33 cellular contexts compared by ENCODE assay signal in the genomic region with DNA sequence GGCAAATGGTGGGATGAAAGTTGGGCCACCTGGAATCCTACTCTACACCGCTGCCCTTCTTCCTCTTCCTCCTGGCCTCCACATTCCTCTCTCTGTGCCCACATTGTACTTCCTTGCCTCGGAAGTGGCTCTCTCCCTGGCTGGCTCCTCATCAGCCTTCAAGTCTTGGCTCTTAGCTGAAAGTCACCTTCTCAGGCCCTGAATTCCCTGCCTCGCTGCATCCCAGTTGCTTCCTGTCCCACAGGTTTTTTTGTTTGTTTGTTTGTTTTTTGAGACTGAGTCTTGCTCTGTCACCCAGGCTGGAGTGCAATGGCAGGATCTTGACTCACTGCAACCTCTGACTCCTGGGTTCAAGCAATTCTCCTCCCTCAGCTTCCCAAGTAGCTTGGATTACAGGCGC. TPM values are rescaled to one million over a fixed set of nuclear protein-coding genes. Genes with fewer than 3 reads are reported as not detected.
DNase-seq lines count a peak whose midpoint lies in the region; ATAC-seq and TF ChIP-seq lines count a peak whose summit lies in the region.
"Had no signal": no experiment of that assay in that cellular context is flagged by ENCODE, and none has a peak within 500 bp of the region (broad histone marks: within the 10 kb centered on the region; RNA-seq: fewer than 3 reads in every experiment).

No MANE protein-coding gene starts in this region.

- peaks cover 48% of the 10 kb centered on the region for H3K36me3 Mint-ChIP-seq in activated T-cell treated with anti-CD3 and anti-CD28 coated beads, Interleukin-2, amount 50 U/mL, for 24 hours (ENCODE audit: low read depth)
- H3K36me3 Mint-ChIP-seq in CD4-positive, alpha-beta T cell (ENCODE audit: low read depth) = peaks cover 43% of the 10 kb centered on the region
- H3K36me3 Mint-ChIP-seq in WTC11 (no peaks in the 10 kb centered on the region), nephron progenitor cell (ENCODE audit: low read depth) (no peaks in the 10 kb centered on the region)

- no peaks in the 10 kb centered on the region for H3K27me3 ChIP-seq in CD4-positive, alpha-beta T cell (ENCODE audit: control insufficient read depth, insufficient read depth, low read length)
- H3K27me3 ChIP-seq: esophagus squamous epithelium, foreskin keratinocyte, right lobe of liver, spleen, thyroid gland had no signal

- no peak for DNase-seq in activated T-cell treated with anti-CD3 and anti-CD28 coated beads, Interleukin-2, amount 50 U/mL, for 24 hours
- DNase-seq in activated T-cell treated with anti-CD3 and anti-CD28 coated beads for 4 hours (no peak), WTC11 (ENCODE audit: low spot score) (no peak), nephron progenitor cell (no peak), kidney glomerular epithelial cell (lab: John Stamatoyannopoulos, UW) (no peak)
- DNase-seq in CD4-positive, alpha-beta T cell = no peak
- DNase-seq: ACHN; activated CD4-positive, alpha-beta T cell treated with anti-CD3 and anti-CD28 coated beads for 48 hours; central memory CD4-positive, alpha-beta T cell; COR-L47; esophagus squamous epithelium; foreskin keratinocyte; head of caudate nucleus; left ventricle myocardium inferior; mesendoderm; NCI-H1436 treated with DMSO at 0.1 percent for 48 hours; NCI-H2081 treated with DMSO at 0.1 percent for 48 hours; NCI-H2227 treated with DMSO at 0.1 percent for 48 hours; occipital lobe; right lobe of liver; SIG-M5; spleen; SW 1271; T1000; thyroid gland had no signal

- no peak for ATAC-seq in CD4-positive, alpha-beta T cell (ENCODE audit: poor library complexity)
- ATAC-seq in WTC11 (no peak), HG03097 (IDR thresholded peaks at IDR 0.05; ENCODE audit: low FRiP score, unreplicated experiment) (no peak), HG03469 (IDR thresholded peaks at IDR 0.05; ENCODE audit: unreplicated experiment) (no peak)
- ATAC-seq: foreskin keratinocyte, HCT116, Panc1 had no signal

- no peaks in the 10 kb centered on the region for H3K9me3 Mint-ChIP-seq in activated T-cell treated with anti-CD3 and anti-CD28 coated beads, Interleukin-2, amount 50 U/mL, for 24 hours
- H3K9me3 Mint-ChIP-seq in CD4-positive, alpha-beta T cell = no peaks in the 10 kb centered on the region
- H3K9me3 Mint-ChIP-seq in WTC11 = no peaks in the 10 kb centered on the region
- no peaks in the 10 kb centered on the region for H3K9me3 Mint-ChIP-seq in nephron progenitor cell
- H3K9me3 Mint-ChIP-seq: activated T-helper 2 cell treated with anti-CD3 and anti-CD28 coated beads, Interferon-gamma antibody, Interleukin-2, Interleukin-4, amounts not matched to agents 10 μg/mL and 5 μg/mL and 100 μg/mL, durations not matched to agents 14 hours and 24 hours and 36 hours had no signal

- peaks cover 16% of the 10 kb centered on the region for H3K4me1 Mint-ChIP-seq in activated T-cell treated with anti-CD3 and anti-CD28 coated beads, Interleukin-2, amount 50 U/mL, for 24 hours (ENCODE audit: low read depth)
- peaks cover 15% of the 10 kb centered on the region for H3K4me1 Mint-ChIP-seq in CD4-positive, alpha-beta T cell (ENCODE audit: low read depth)
- H3K4me1 Mint-ChIP-seq in WTC11 (peaks cover 11% of the 10 kb centered on the region), nephron progenitor cell (peaks cover 31% of the 10 kb centered on the region)

- peak overlapping the region; percentile 71 for H3K27ac Mint-ChIP-seq in activated T-cell treated with anti-CD3 and anti-CD28 coated beads, Interleukin-2, amount 50 U/mL, for 24 hours
- peak overlapping the region; percentile 64 for H3K27ac Mint-ChIP-seq in CD4-positive, alpha-beta T cell
- H3K27ac Mint-ChIP-seq in WTC11 (0 out of 2 replicates have a peak overlapping the region, but pooled peaks have one; percentile 10), nephron progenitor cell (peak overlapping the region; percentile 27)
- H3K27ac Mint-ChIP-seq: activated T-helper 2 cell treated with anti-CD3 and anti-CD28 coated beads, Interferon-gamma antibody, Interleukin-2, Interleukin-4, amounts not matched to agents 10 μg/mL and 5 μg/mL and 100 μg/mL, durations not matched to agents 14 hours and 24 hours and 36 hours; B cell had no signal

- no peaks in the 10 kb centered on the region for H3K27me3 Mint-ChIP-seq in activated T-cell treated with anti-CD3 and anti-CD28 coated beads, Interleukin-2, amount 50 U/mL, for 24 hours
- no peaks in the 10 kb centered on the region for H3K27me3 Mint-ChIP-seq in CD4-positive, alpha-beta T cell
- H3K27me3 Mint-ChIP-seq in WTC11 (ENCODE audit: low read depth) (0 out of 2 replicates have a peak, but pooled peaks cover 3% of the 10 kb centered on the region), nephron progenitor cell (ENCODE audit: low read depth, poor library complexity) (peaks cover 11% of the 10 kb centered on the region)
- H3K27me3 Mint-ChIP-seq: B cell had no signal

- CTCF ChIA-PET in CD4-positive, alpha-beta T cell (lab: Charles Lee) = interaction anchor here (1.5 kb wide), 1 partner anchor 44 kb away, joined by 3 read pairs; no protein-coding TSS in a partner anchor
- CTCF ChIA-PET in WTC11 (lab: Charles Lee) = interaction anchor here (1.3 to 5.7 kb wide), 3 partner anchors 25 to 80 kb away, joined by 3 to 32 read pairs (median 22); no protein-coding TSS in a partner anchor

- no peak overlapping the region for H3K27ac ChIP-seq in CD4-positive, alpha-beta T cell (ENCODE audit: low read depth, low read length)
- H3K27ac ChIP-seq: esophagus squamous epithelium, foreskin keratinocyte, left ventricle myocardium inferior, prostate gland, right lobe of liver, spleen, thyroid gland, VCaP had no signal

- intact Hi-C loops in CD4-positive, alpha-beta T cell (cut with DNase I, micrococcal nuclease) = loop anchor here in 1 of 2 experiments (2.0 to 10.0 kb wide), 4 partner anchors 17 to 261 kb away; partner anchors contain the start of genes CORO7, TFAP4, UBALD1 and VASN

- no peaks in the 10 kb centered on the region for H3K9me3 ChIP-seq in CD4-positive, alpha-beta T cell (ENCODE audit: control insufficient read depth, low read length)
- H3K9me3 ChIP-seq: esophagus squamous epithelium, left ventricle myocardium inferior, prostate gland, right lobe of liver, spleen, thyroid gland had no signal

- POLR2A ChIA-PET in CD4-positive, alpha-beta T cell (lab: Charles Lee) = no interaction called here
- POLR2A ChIA-PET in WTC11 (lab: Charles Lee) = no interaction called here

- TF ChIP-seq CTCF in CD4-positive, alpha-beta T cell (IDR thresholded peaks at IDR 0.05) = no peak
- no peak for TF ChIP-seq CTCF in WTC11 (IDR thresholded peaks at IDR 0.05)
- TF ChIP-seq CTCF in nephron progenitor cell (IDR thresholded peaks at IDR 0.05) = no peak

- no peak overlapping the region for H3K4me3 Mint-ChIP-seq in activated T-cell treated with anti-CD3 and anti-CD28 coated beads, Interleukin-2, amount 50 U/mL, for 24 hours
- H3K4me3 Mint-ChIP-seq in CD4-positive, alpha-beta T cell = peak overlapping the region; percentile 52
- no peak overlapping the region for H3K4me3 Mint-ChIP-seq in WTC11
- H3K4me3 Mint-ChIP-seq in nephron progenitor cell = peak overlapping the region; percentile 12
- H3K4me3 Mint-ChIP-seq: B cell had no signal

TF ChIP-seq in WTC11, 78 proteins besides CTCF, POLR2A, EP300 and RAD21:
- TF ChIP-seq ZNF138 (CRISPR knock-in tag; conservative IDR thresholded peaks at IDR 0.05) = no peak

RNA-seq across cellular contexts. Expression of gene PAM16, which starts 2.6 kb away (rescaled TPM):
- total RNA-seq in CD4-positive, alpha-beta T cell = 10 to 100 TPM; 24.9 to 26.8 TPM
- total RNA-seq in WTC11 (2021) = 87.2 to 93.7 TPM (median 88.9 TPM) in 3 replicates

RNA-seq across cellular contexts. Expression of gene VASN, which starts 18.0 kb away (rescaled TPM):
- total RNA-seq in CD4-positive, alpha-beta T cell = under 1 TPM; 0.70 to 0.77 TPM
- 8.0 to 9.1 TPM (median 8.3 TPM) in 3 replicates for total RNA-seq in WTC11 (2021)
- total RNA-seq: activated T-helper 2 cell treated with anti-CD3 and anti-CD28 coated beads, Interferon-gamma antibody, Interleukin-2, Interleukin-4, amounts not matched to agents 10 μg/mL and 5 μg/mL and 100 μg/mL, durations not matched to agents 14 hours and 24 hours and 36 hours had no signal

RNA-seq across cellular contexts. Expression of gene GLIS2, which starts 37.8 kb away (rescaled TPM):
- not detected for total RNA-seq in CD4-positive, alpha-beta T cell
- 19.5 to 23.0 TPM (median 20.1 TPM) in 3 replicates for total RNA-seq in WTC11 (2021)
- total RNA-seq: B cell had no signal

Comparison
In these comparisons a context has a peak if more than half of its experiments do, and no peak if none do; other contexts are left out.
1. H3K27ac Mint-ChIP-seq: peak in every context shown above with its lines; median percentile 71 in activated T-cell treated with anti-CD3 and anti-CD28 coated beads, Interleukin-2, amount 50 U/mL, for 24 hours; 64 in CD4-positive, alpha-beta T cell; 27 in nephron progenitor cell; 10 in WTC11.
2. H3K4me3 Mint-ChIP-seq: peak in CD4-positive, alpha-beta T cell (single experiment) and nephron progenitor cell (single experiment); none in activated T-cell treated with anti-CD3 and anti-CD28 coated beads, Interleukin-2, amount 50 U/mL, for 24 hours (single experiment) and WTC11 (single experiment).
3. RNA of gene GLIS2, which starts 37.8 kb away (total RNA-seq): 19.5 to 23.0 TPM in WTC11; not detected in CD4-positive, alpha-beta T cell; every median in the first group is over 10 times any median in the second.